In genomic region chr22:42169055-42169469, GRCh38 we compare ENCODE assay signal across 8 cellular contexts. TPM values are rescaled to one million over a fixed set of nuclear protein-coding genes. Genes with fewer than 3 reads are reported as not detected.
DNase-seq lines count a peak whose midpoint lies in the region; ATAC-seq, FAIRE-seq and TF ChIP-seq lines count a peak whose summit lies in the region.

No MANE protein-coding gene starts in this region.

- peaks cover 55% of the 10 kb centered on the region for H3K36me3 ChIP-seq in WERI-Rb-1
- H3K36me3 ChIP-seq in bronchial epithelial cell (ENCODE audit: control insufficient read depth, insufficient read depth, low read length), result peaks cover 4% of the 10 kb centered on the region
- peaks cover 21 to 29% of the 10 kb centered on the region in 2 experiments for H3K36me3 ChIP-seq in keratinocyte (ENCODE audit: control insufficient read depth in 2 of 2, extremely low read depth in 1 of 2, insufficient read depth in 2 of 2, low read length in 2 of 2)

- H3K9me3 ChIP-seq in WERI-Rb-1 (ENCODE audit: severe bottlenecking) (no peaks in the 10 kb centered on the region), keratinocyte (ENCODE audit: control insufficient read depth, low read depth, low read length) (no peaks in the 10 kb centered on the region)

- H3K4me1 ChIP-seq in keratinocyte (ENCODE audit: control insufficient read depth, extremely low read depth, insufficient read depth, low read length), result peaks cover 6% of the 10 kb centered on the region

- H3K4me3 ChIP-seq in WERI-Rb-1 (ENCODE audit: low read depth, low read length) (no peak overlapping the region), bronchial epithelial cell (ENCODE audit: low read depth, low read length) (no peak overlapping the region), keratinocyte (ENCODE audit: control insufficient read depth in 2 of 3, extremely low read depth in 1 of 3, insufficient read depth in 2 of 3, low read depth in 1 of 3, low read length in 3 of 3) (no peak overlapping the region)

- H3K9ac ChIP-seq in keratinocyte (ENCODE audit: control insufficient read depth, extremely low read depth, insufficient read depth, low read length), result no peak overlapping the region

- H3K9me1 ChIP-seq in keratinocyte (ENCODE audit: control insufficient read depth, extremely low read depth, insufficient read depth, low read length), result no peaks in the 10 kb centered on the region

- H2AFZ ChIP-seq in keratinocyte (ENCODE audit: control insufficient read depth, low read length), result no peak overlapping the region

- H3K27me3 ChIP-seq in WERI-Rb-1 (ENCODE audit: insufficient read depth, low read depth, severe bottlenecking) (no peaks in the 10 kb centered on the region), bronchial epithelial cell (ENCODE audit: control insufficient read depth, insufficient read depth, low read length) (no peaks in the 10 kb centered on the region), keratinocyte (ENCODE audit: control insufficient read depth, extremely low read depth, insufficient read depth, low read length) (no peaks in the 10 kb centered on the region)

- peaks cover 22% of the 10 kb centered on the region for H3K79me2 ChIP-seq in keratinocyte (ENCODE audit: control insufficient read depth, insufficient read depth, low read length)

- H3K27ac ChIP-seq in WERI-Rb-1 (0 out of 2 replicates have a peak overlapping the region, but pooled peaks have one; percentile 5), keratinocyte (ENCODE audit: control insufficient read depth, insufficient read depth, low read length) (no peak overlapping the region)

- DNase-seq in NCI-H2029 (lab: John Stamatoyannopoulos, UW) (peak; percentile 8), NCI-H2029 treated with DMSO at 0.1 percent for 48 hours (lab: John Stamatoyannopoulos, UW) (no peak), NCI-H1105 treated with DMSO at 0.1 percent for 48 hours (lab: John Stamatoyannopoulos, UW) (peak; percentile 51), WERI-Rb-1 (peak; percentile 82), bronchial epithelial cell (ENCODE audit: low read depth) (peak; percentile 28), keratinocyte (ENCODE audit: low read depth, low spot score) (no peak)
- DNase-seq in stimulated activated CD4-positive, alpha-beta T cell treated with anti-CD3 and anti-CD28 coated beads, Interleukin-1b, Interleukin-23, amount 100 ng/mL, for 48 hours, result peak; percentile 59

- no peak overlapping the region for H3K4me2 ChIP-seq in keratinocyte (ENCODE audit: control insufficient read depth, extremely low read depth, insufficient read depth, low read depth, low read length)

- H4K20me1 ChIP-seq in keratinocyte (ENCODE audit: control insufficient read depth, extremely low read depth, insufficient read depth, low read length), result peaks cover 6% of the 10 kb centered on the region

- ATAC-seq in HG03097 (IDR thresholded peaks at IDR 0.05; ENCODE audit: low FRiP score, unreplicated experiment), result no peak

- TF ChIP-seq CTCF in WERI-Rb-1 (IDR thresholded peaks at IDR 0.05; ENCODE audit: low read depth, low read length) (peak; percentile 98), bronchial epithelial cell (IDR thresholded peaks at IDR 0.05; ENCODE audit: insufficient read depth, low read length, severe bottlenecking) (peak; percentile 76), keratinocyte (optimal IDR thresholded peaks at IDR 0.05 in 1 of 3, IDR thresholded peaks at IDR 0.05 in 1 of 3, conservative IDR thresholded peaks at IDR 0.05 in 1 of 3; ENCODE audit: extremely low read depth in 1 of 3, insufficient read depth in 2 of 3, low read length in 3 of 3) (peak; percentile 55 to 78 (median 70))

- dilution Hi-C loops in keratinocyte (cut with MboI; ENCODE audit: extremely low pct_ligation_motif_present, low sequenced_read_pairs), result no loop called here

- FAIRE-seq in bronchial epithelial cell (lab: Jason Lieb, UNC) (peak; percentile 47), keratinocyte (lab: Jason Lieb, UNC) (no peak)

RNA-seq across cellular contexts. Expression of gene CYP2D6, which starts 38.5 kb away (rescaled TPM):
- 0.53 and 0.64 TPM in 2 replicates for total RNA-seq in bronchial epithelial cell
- polyA plus RNA-seq in keratinocyte, result 0.74 to 2.8 TPM (median 0.81 TPM) in 3 replicates
- polyA plus RNA-seq in keratinocyte (2011; ENCODE audit: low read depth), result 0.81 TPM
- 0.18 and 0.35 TPM in 2 replicates for polyA plus RNA-seq in keratinocyte (2011; cell fraction: cytosol; rRNA removed)
- 11.0 and 13.8 TPM in 2 replicates for polyA plus RNA-seq in keratinocyte (2011; cell fraction: nucleus; rRNA removed)
- polyA plus RNA-seq in keratinocyte (2012; ENCODE audit: low replicate concordance), result 0.45 and 4.0 TPM in 2 replicates
- polyA minus RNA-seq in keratinocyte, result 1.5 to 5.3 TPM (median 3.2 TPM) in 3 replicates
- polyA minus RNA-seq in keratinocyte (2011; cell fraction: cytosol; rRNA and poly(A)+ RNA removed), result not detected
- polyA minus RNA-seq in keratinocyte (2011; cell fraction: nucleus; rRNA and poly(A)+ RNA removed), result 3.2 and 4.4 TPM in 2 replicates

Comparison
In these comparisons a context has a peak if more than half of its experiments do, and no peak if none do; other contexts are left out.
1. DNase-seq: peak in NCI-H2029 (single experiment), NCI-H1105 treated with DMSO at 0.1 percent for 48 hours (single experiment), WERI-Rb-1 (single experiment), bronchial epithelial cell (single experiment) and stimulated activated CD4-positive, alpha-beta T cell treated with anti-CD3 and anti-CD28 coated beads, Interleukin-1b, Interleukin-23, amount 100 ng/mL, for 48 hours (single experiment); none in NCI-H2029 treated with DMSO at 0.1 percent for 48 hours (single experiment) and keratinocyte (single experiment).
2. Peak in every context shown above with its lines, with median percentiles within 50 percentile points of each other: CTCF ChIP-seq.